Comparison of ENCODE assay signal across 22 cellular contexts in the genomic region with DNA sequence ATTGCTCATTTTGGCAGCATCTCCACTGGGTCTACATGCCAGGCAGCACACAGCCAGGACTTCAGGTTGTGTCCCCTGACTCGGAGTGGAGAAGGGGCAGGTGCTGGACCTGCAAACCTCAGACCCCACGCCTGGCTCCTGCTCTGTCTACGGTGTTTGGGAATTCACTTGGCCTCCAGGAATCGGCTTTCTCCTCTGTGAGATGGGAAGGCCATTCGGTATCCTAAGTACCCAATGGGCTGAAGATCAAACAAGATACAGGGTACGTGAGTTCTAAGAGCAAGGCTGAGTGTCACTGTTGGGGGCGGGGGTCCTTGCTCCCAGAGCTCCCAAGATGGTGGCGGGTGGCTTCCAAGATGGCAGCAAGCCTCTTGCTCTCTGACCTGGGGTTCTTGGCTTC.
DNase-seq lines count a peak whose midpoint lies in the region; ATAC-seq, FAIRE-seq and TF ChIP-seq lines count a peak whose summit lies in the region.
"Had no signal": no experiment of that assay in that cellular context is flagged by ENCODE, and none has a peak within 500 bp of the region (broad histone marks: within the 10 kb centered on the region; RNA-seq: fewer than 3 reads in every experiment).

No MANE protein-coding gene starts in this region.

- peaks cover 8% of the 10 kb centered on the region for H3K4me1 ChIP-seq in neural progenitor cell
- peaks cover 14% of the 10 kb centered on the region for H3K4me1 ChIP-seq in CD4-positive, alpha-beta memory T cell (ENCODE audit: insufficient read depth, low read length)
- H3K4me1 ChIP-seq: BE2C had no signal

- no peaks in the 10 kb centered on the region for H3K79me2 ChIP-seq in neural progenitor cell (ENCODE audit: low read depth)

- H3K36me3 Mint-ChIP-seq in WTC11 = no peaks in the 10 kb centered on the region
- H3K36me3 Mint-ChIP-seq in chondrocyte (ENCODE audit: low read depth) = peaks cover 2% of the 10 kb centered on the region
- no peaks in the 10 kb centered on the region for H3K36me3 Mint-ChIP-seq in neural progenitor cell
- no peaks in the 10 kb centered on the region for H3K36me3 Mint-ChIP-seq in CD4-positive, alpha-beta memory T cell
- H3K36me3 Mint-ChIP-seq: CD4-positive, CD25-positive, alpha-beta regulatory T cell; CD8-positive, alpha-beta T cell had no signal

- H3K9ac ChIP-seq in neural progenitor cell = no peak overlapping the region
- H3K9ac ChIP-seq: BLaER1 had no signal

- H3K27me3 Mint-ChIP-seq in WTC11 (ENCODE audit: low read depth) (peaks cover 87% of the 10 kb centered on the region), chondrocyte (ENCODE audit: low read depth) (peaks cover 80% of the 10 kb centered on the region), neural progenitor cell (ENCODE audit: insufficient read depth, low read depth) (peaks cover 45% of the 10 kb centered on the region)
- H3K27me3 Mint-ChIP-seq in CD4-positive, alpha-beta memory T cell = peaks cover 51 to 54% of the 10 kb centered on the region in 2 donors

- CTCF ChIA-PET in WTC11 (lab: Charles Lee) = interaction anchor here (1.2 to 2.0 kb wide), 2 partner anchors 14 to 21 kb away, joined by 4 to 7 read pairs; no protein-coding TSS in a partner anchor
- CTCF ChIA-PET in CD4-positive, alpha-beta memory T cell (lab: Charles Lee; ENCODE audit: partially characterized antibody) = no interaction called here

- intact Hi-C loops in CD4-positive, alpha-beta memory T cell (cut with micrococcal nuclease) = no loop called here

- no peak for ATAC-seq in WTC11
- ATAC-seq in GM18502 (IDR thresholded peaks at IDR 0.05; ENCODE audit: poor library complexity, unreplicated experiment) = no peak
- ATAC-seq: CD8-positive, alpha-beta T cell had no signal

- H3K36me3 ChIP-seq in neural progenitor cell = no peaks in the 10 kb centered on the region
- no peaks in the 10 kb centered on the region for H3K36me3 ChIP-seq in CD4-positive, alpha-beta memory T cell (ENCODE audit: insufficient read depth, low read length)
- H3K36me3 ChIP-seq: BE2C, BLaER1 had no signal

- H3K27ac ChIP-seq in neural progenitor cell = no peak overlapping the region
- H3K27ac ChIP-seq in CD4-positive, alpha-beta memory T cell (ENCODE audit: low read depth, low read length) = no peak overlapping the region
- H3K27ac ChIP-seq: BLaER1 had no signal

- H2AFZ ChIP-seq in neural progenitor cell (replicated peaks) = no peak overlapping the region

- H3K9me3 ChIP-seq in neural progenitor cell (ENCODE audit: low read depth) = no peaks in the 10 kb centered on the region
- no peaks in the 10 kb centered on the region for H3K9me3 ChIP-seq in CD4-positive, alpha-beta memory T cell (ENCODE audit: control insufficient read depth in 1 of 2, low read length in 2 of 2)
- H3K9me3 ChIP-seq: BE2C, BLaER1, Caco-2 had no signal

- H3K27ac Mint-ChIP-seq in WTC11 (no peak overlapping the region), chondrocyte (ENCODE audit: unreplicated experiment) (no peak overlapping the region), neural progenitor cell (peak overlapping the region; percentile 19)
- H3K27ac Mint-ChIP-seq in CD4-positive, alpha-beta memory T cell = no peak overlapping the region
- H3K27ac Mint-ChIP-seq: CD14-positive monocyte; CD4-positive, CD25-positive, alpha-beta regulatory T cell; CD8-positive, alpha-beta T cell had no signal

- DNase-seq in WTC11 (ENCODE audit: low spot score) = no peak
- peak; percentile 73 for DNase-seq in chondrocyte (ENCODE audit: low spot score)
- DNase-seq in neural progenitor cell (ENCODE audit: low spot score) = no peak
- no peak for DNase-seq in GM12891 (ENCODE audit: insufficient read length, low spot score)
- no peak for DNase-seq in CD4-positive, alpha-beta memory T cell
- DNase-seq: 8988T; ACHN; BE2C; C1 segment of cervical spinal cord; Caco-2; Calu3; CD4-positive, CD25-positive, alpha-beta regulatory T cell; CD8-positive, alpha-beta T cell; DMS79 treated with DMSO at 0.1 percent for 48 hours; GF-D8 had no signal

- peaks cover 36% of the 10 kb centered on the region for H4K20me1 ChIP-seq in neural progenitor cell (ENCODE audit: low read depth)

- FAIRE-seq in GM12891 (lab: Jason Lieb, UNC) = no peak
- FAIRE-seq: A204.1, D721Med, G401.6, GM12892 had no signal

- H3K4me2 ChIP-seq in neural progenitor cell = no peak overlapping the region
- H3K4me2 ChIP-seq: BLaER1 had no signal

- H3K9me3 Mint-ChIP-seq in WTC11 = no peaks in the 10 kb centered on the region
- H3K9me3 Mint-ChIP-seq in chondrocyte (ENCODE audit: low read depth) = no peaks in the 10 kb centered on the region
- H3K9me3 Mint-ChIP-seq in neural progenitor cell = peaks cover 2% of the 10 kb centered on the region
- peaks cover 0 to 1% (median 0%) of the 10 kb centered on the region in 8 donors for H3K9me3 Mint-ChIP-seq in CD4-positive, alpha-beta memory T cell
- H3K9me3 Mint-ChIP-seq: CD8-positive, alpha-beta T cell had no signal

- no peak for TF ChIP-seq POLR2A in GM12891 (IDR thresholded peaks at IDR 0.05; ENCODE audit: low read depth, low read length)

- peaks cover 7% of the 10 kb centered on the region for H3F3A ChIP-seq in neural progenitor cell (ENCODE audit: low read depth)

- TF ChIP-seq CTCF in WTC11 (IDR thresholded peaks at IDR 0.05) (no peak), chondrocyte (IDR thresholded peaks at IDR 0.05) (no peak), neural progenitor cell (IDR thresholded peaks at IDR 0.05) (no peak)

- H3K4me3 ChIP-seq in neural progenitor cell = no peak overlapping the region
- no peak overlapping the region for H3K4me3 ChIP-seq in CD4-positive, alpha-beta memory T cell (ENCODE audit: low read length in 2 of 2)
- H3K4me3 ChIP-seq: BLaER1 had no signal

- POLR2A ChIA-PET in WTC11 (lab: Charles Lee) = no interaction called here
- POLR2A ChIA-PET in CD4-positive, alpha-beta memory T cell (lab: Charles Lee; ENCODE audit: partially characterized antibody) = no interaction called here

- H3K4me1 Mint-ChIP-seq in WTC11 (peaks cover 17% of the 10 kb centered on the region), chondrocyte (ENCODE audit: low read depth) (peaks cover 10% of the 10 kb centered on the region), neural progenitor cell (peaks cover 32% of the 10 kb centered on the region)
- H3K4me1 Mint-ChIP-seq in CD4-positive, alpha-beta memory T cell = peaks cover 12 to 18% (median 14%) of the 10 kb centered on the region in 4 donors

- H3K4me3 Mint-ChIP-seq in WTC11 (peak overlapping the region; percentile 40; the same call in 1 of the 2 replicates), chondrocyte (ENCODE audit: unreplicated experiment) (no peak overlapping the region), neural progenitor cell (no peak overlapping the region)
- no peak overlapping the region for H3K4me3 Mint-ChIP-seq in CD4-positive, alpha-beta memory T cell
- H3K4me3 Mint-ChIP-seq: CD4-positive, CD25-positive, alpha-beta regulatory T cell; CD8-positive, alpha-beta T cell had no signal

- peaks cover 100% of the 10 kb centered on the region for H3K27me3 ChIP-seq in neural progenitor cell
- H3K27me3 ChIP-seq in CD4-positive, alpha-beta memory T cell (ENCODE audit: insufficient read depth, low read length) = peaks cover 22% of the 10 kb centered on the region

TF ChIP-seq in WTC11, 78 proteins besides CTCF, POLR2A, EP300 and RAD21:
- TF ChIP-seq NFE2L1 (CRISPR knock-in tag; IDR thresholded peaks at IDR 0.05) = no peak
- no peak for TF ChIP-seq JUN (CRISPR knock-in tag; IDR thresholded peaks at IDR 0.05)
- no peak for TF ChIP-seq SP1 (CRISPR knock-in tag; conservative IDR thresholded peaks at IDR 0.05)
- TF ChIP-seq ETV6 (CRISPR knock-in tag; IDR thresholded peaks at IDR 0.05) = no peak

TF ChIP-seq in GM12891, 5 proteins besides CTCF, POLR2A, EP300 and RAD21:
- TF ChIP-seq POU2F2 (IDR thresholded peaks at IDR 0.05; ENCODE audit: low read depth, low read length) (no peak), TAF1 (IDR thresholded peaks at IDR 0.05; ENCODE audit: low read depth, low read length) (no peak), SPI1 (IDR thresholded peaks at IDR 0.05; ENCODE audit: low read depth, low read length) (no peak), PAX5 (IDR thresholded peaks at IDR 0.05; ENCODE audit: insufficient read depth, low read length, severe bottlenecking) (no peak), POLR2AphosphoS5 (IDR thresholded peaks at IDR 0.05; ENCODE audit: low read depth, low read length) (no peak)
